In genomic region chr6:37253608-37254007, GRCh38 we compare ENCODE assay signal across 26 cellular contexts. TPM values are rescaled to one million over a fixed set of nuclear protein-coding genes. Genes with fewer than 3 reads are reported as not detected.
"Had no signal": no experiment of that assay in that cellular context is flagged by ENCODE, and none has a peak within 500 bp of the region (broad histone marks: within the 10 kb centered on the region; RNA-seq: fewer than 3 reads in every experiment).

No MANE protein-coding gene starts in this region.

- ATAC-seq: effector memory CD8-positive, alpha-beta T cell; left lobe of liver; naive thymus-derived CD4-positive, alpha-beta T cell; sciatic nerve; stimulated activated effector memory CD8-positive, alpha-beta T cell treated with anti-CD3 and anti-CD28 coated beads, Interleukin-12 subunit alpha, Interleukin-12 subunit beta, amount 100 ng/mL, for 72 hours; stimulated activated naive CD8-positive, alpha-beta T cell treated with anti-CD3 and anti-CD28 coated beads, Interleukin-15, Interleukin-2, amounts not matched to agents 100 U/mL and 50 U/mL, for 24 hours had no signal

- H3K27me3 ChIP-seq: esophagus squamous epithelium, right atrium auricular region, testis, tibial artery had no signal

- H3K27ac Mint-ChIP-seq: effector memory CD8-positive, alpha-beta T cell; immature natural killer cell; memory B cell; mesothelial cell of epicardium; naive thymus-derived CD4-positive, alpha-beta T cell; nephron progenitor cell; stimulated activated effector memory CD8-positive, alpha-beta T cell treated with anti-CD3 and anti-CD28 coated beads, Interleukin-12 subunit alpha, Interleukin-12 subunit beta, amount 100 ng/mL, for 72 hours; type B pancreatic cell had no signal

- H3K4me1 ChIP-seq: prostate gland had no signal

- H3K36me3 ChIP-seq: esophagus squamous epithelium, prostate gland, right atrium auricular region, tibial artery had no signal

- DNase-seq: cortex of kidney; effector memory CD8-positive, alpha-beta T cell; erythroblast; esophagus squamous epithelium; hypothalamus; immature natural killer cell; islet precursor cell; kidney glomerular epithelial cell; naive thymus-derived CD4-positive, alpha-beta T cell; nephron progenitor cell; nucleus accumbens; stimulated activated CD4-positive, alpha-beta T cell treated with anti-CD3 and anti-CD28 coated beads, Interleukin-2, amount 100 ng/mL, for 24 hours; stimulated activated CD4-positive, alpha-beta T cell treated with anti-CD3 and anti-CD28 coated beads, Interleukin-4, amount 100 ng/mL, for 24 hours; stimulated activated naive CD8-positive, alpha-beta T cell treated with anti-CD3 and anti-CD28 coated beads, Interleukin-15, Interleukin-2, amounts not matched to agents 100 U/mL and 50 U/mL, for 24 hours; substantia nigra; testis; tibial artery had no signal

- H3K27ac ChIP-seq: esophagus squamous epithelium, prostate gland, right atrium auricular region, testis, tibial artery had no signal

- H3K4me3 Mint-ChIP-seq: effector memory CD8-positive, alpha-beta T cell; immature natural killer cell; memory B cell; mesothelial cell of epicardium; naive thymus-derived CD4-positive, alpha-beta T cell; nephron progenitor cell; stimulated activated effector memory CD8-positive, alpha-beta T cell treated with anti-CD3 and anti-CD28 coated beads, Interleukin-12 subunit alpha, Interleukin-12 subunit beta, amount 100 ng/mL, for 72 hours; type B pancreatic cell had no signal

- H3K4me3 ChIP-seq: esophagus squamous epithelium, lung, prostate gland, right atrium auricular region, testis, tibial artery had no signal

- H3K9me3 ChIP-seq: esophagus squamous epithelium, prostate gland, right atrium auricular region, testis, tibial artery had no signal

- H3K9me3 Mint-ChIP-seq: effector memory CD8-positive, alpha-beta T cell; memory B cell; naive thymus-derived CD4-positive, alpha-beta T cell; stimulated activated effector memory CD8-positive, alpha-beta T cell treated with anti-CD3 and anti-CD28 coated beads, Interleukin-12 subunit alpha, Interleukin-12 subunit beta, amount 100 ng/mL, for 72 hours; type B pancreatic cell had no signal

- H3K27me3 Mint-ChIP-seq: type B pancreatic cell had no signal

- H3K36me3 Mint-ChIP-seq: immature natural killer cell, memory B cell, mesothelial cell of epicardium, type B pancreatic cell had no signal

RNA-seq across cellular contexts. Expression of gene TMEM217, which starts 4.3 kb away (rescaled TPM):
- total RNA-seq: left lobe of liver had no signal
